In genomic region chr11:7764301-7764700, GRCh38 we compare ENCODE assay signal across 6 cellular contexts. TPM values are rescaled to one million over a fixed set of nuclear protein-coding genes. Genes with fewer than 3 reads are reported as not detected.
"Had no signal": no experiment of that assay in that cellular context is flagged by ENCODE, and none has a peak within 500 bp of the region (broad histone marks: within the 10 kb centered on the region; RNA-seq: fewer than 3 reads in every experiment).

No MANE protein-coding gene starts in this region.

RNA-seq across cellular contexts. Expression of gene OR5P2, which starts 32.4 kb away (rescaled TPM):
- total RNA-seq: GM23248, H1, H4, H7, H9, HFFc6 had no signal

RNA-seq across cellular contexts. Expression of gene OVCH2, which starts 58.0 kb away (rescaled TPM):
- total RNA-seq: GM23248, HFFc6 had no signal
